ENCODE assay signal across 14 cellular contexts in the genomic region with DNA sequence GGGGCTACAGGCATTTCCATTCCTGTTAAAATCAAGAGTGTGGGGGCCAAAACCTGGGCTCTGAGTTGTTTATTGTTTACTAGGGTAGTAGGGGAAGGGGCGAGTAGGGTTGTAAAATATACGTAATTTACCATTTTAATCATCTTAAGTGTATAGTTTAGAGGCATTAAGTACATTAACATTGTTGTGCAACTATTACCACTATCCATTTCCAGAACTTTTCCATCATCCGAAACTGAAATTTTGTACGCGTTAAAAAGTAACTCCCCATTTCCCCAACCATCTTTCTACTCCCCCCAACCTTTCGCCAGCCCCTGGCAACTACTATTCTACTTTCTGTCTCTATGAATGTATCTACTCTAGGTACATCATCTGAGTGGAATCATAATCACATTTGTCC. TPM values are rescaled to one million over a fixed set of nuclear protein-coding genes. Genes with fewer than 3 reads are reported as not detected.
"Had no signal": no experiment of that assay in that cellular context is flagged by ENCODE, and none has a peak within 500 bp of the region (broad histone marks: within the 10 kb centered on the region; RNA-seq: fewer than 3 reads in every experiment).

No MANE protein-coding gene starts in this region.

- H3K36me3 ChIP-seq: ovary, thoracic aorta had no signal

- ATAC-seq: T-cell had no signal

- H3K9me3 ChIP-seq: ovary, thoracic aorta had no signal

- H3K9me3 Mint-ChIP-seq: activated naive CD4-positive, alpha-beta T cell treated with anti-CD3 and anti-CD28 coated beads for 36 hours; memory B cell had no signal

- H3K36me3 Mint-ChIP-seq: memory B cell had no signal

- H3K4me3 ChIP-seq: ovary had no signal

- H3K27ac ChIP-seq: ovary, thoracic aorta had no signal

- H3K27me3 ChIP-seq: ovary had no signal

- DNase-seq: activated CD4-positive, alpha-beta T cell treated with anti-CD3 and anti-CD28 coated beads, Interleukin-2, amount 10 ng/mL, durations not matched to agents 24 days and 14 days; activated naive CD4-positive, alpha-beta T cell treated with anti-CD3 and anti-CD28 coated beads for 36 hours; dermis blood vessel endothelial cell; erythroblast; islet precursor cell; ovary; stimulated activated CD4-positive, alpha-beta T cell treated with anti-CD3 and anti-CD28 coated beads, Interleukin-4, amount 100 ng/mL, for 1 hour; stimulated activated CD8-positive, alpha-beta memory T cell treated with anti-CD3 and anti-CD28 coated beads, Interleukin-4, amount 100 ng/mL, for 48 hours; T-cell had no signal

- H3K4me3 Mint-ChIP-seq: activated CD4-positive, alpha-beta T cell treated with anti-CD3 and anti-CD28 coated beads, Interleukin-2, amount 10 ng/mL, durations not matched to agents 24 days and 14 days; activated naive CD4-positive, alpha-beta T cell treated with anti-CD3 and anti-CD28 coated beads for 36 hours; memory B cell; stimulated activated naive CD8-positive, alpha-beta T cell treated with anti-CD3 and anti-CD28 coated beads, Interleukin-15, Interleukin-2, amounts not matched to agents 100 ng/mL and 50 ng/mL, for 24 hours; T-cell had no signal

- H3K27ac Mint-ChIP-seq: activated CD4-positive, alpha-beta T cell treated with anti-CD3 and anti-CD28 coated beads, Interleukin-2, amount 10 ng/mL, durations not matched to agents 24 days and 14 days; activated naive CD4-positive, alpha-beta T cell treated with anti-CD3 and anti-CD28 coated beads for 36 hours; memory B cell; stimulated activated naive CD8-positive, alpha-beta T cell treated with anti-CD3 and anti-CD28 coated beads, Interleukin-15, Interleukin-2, amounts not matched to agents 100 ng/mL and 50 ng/mL, for 24 hours; T-cell had no signal

RNA-seq across cellular contexts. Expression of a gene that starts 3.6 kb away (rescaled TPM):
- total RNA-seq: left lobe of liver had no signal
- polyA plus RNA-seq: neural cell had no signal
